Comparison of ENCODE assay signal across 2 cellular contexts in the genomic region with DNA sequence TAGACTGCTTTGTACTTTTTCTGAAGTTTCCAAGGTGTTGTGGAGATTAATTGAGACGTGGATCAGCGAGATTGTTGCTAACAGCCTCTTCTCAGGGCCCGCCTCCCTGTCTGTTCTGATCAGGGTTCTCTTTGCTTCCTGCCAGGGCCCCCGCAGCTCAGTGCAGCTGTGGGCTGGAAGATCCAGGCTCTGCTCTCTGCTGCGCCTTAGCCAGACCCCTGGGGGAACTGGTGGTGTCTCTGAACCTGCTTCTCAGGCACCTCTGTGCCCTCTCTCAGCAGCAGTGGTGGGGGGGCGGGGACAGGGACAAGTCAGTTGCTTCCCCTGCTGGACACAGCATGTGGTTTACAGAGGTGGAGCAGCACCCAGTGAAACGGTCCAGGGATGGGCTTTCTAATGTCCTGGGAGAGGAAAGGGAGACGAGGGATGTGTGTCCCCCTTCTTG.
TF ChIP-seq lines count a peak whose summit lies in the region.

No MANE protein-coding gene starts in this region.

TF ChIP-seq in SK-N-SH, 30 proteins besides CTCF, POLR2A, EP300 and RAD21 (continued from another document):
- TF ChIP-seq, protein P1, sequence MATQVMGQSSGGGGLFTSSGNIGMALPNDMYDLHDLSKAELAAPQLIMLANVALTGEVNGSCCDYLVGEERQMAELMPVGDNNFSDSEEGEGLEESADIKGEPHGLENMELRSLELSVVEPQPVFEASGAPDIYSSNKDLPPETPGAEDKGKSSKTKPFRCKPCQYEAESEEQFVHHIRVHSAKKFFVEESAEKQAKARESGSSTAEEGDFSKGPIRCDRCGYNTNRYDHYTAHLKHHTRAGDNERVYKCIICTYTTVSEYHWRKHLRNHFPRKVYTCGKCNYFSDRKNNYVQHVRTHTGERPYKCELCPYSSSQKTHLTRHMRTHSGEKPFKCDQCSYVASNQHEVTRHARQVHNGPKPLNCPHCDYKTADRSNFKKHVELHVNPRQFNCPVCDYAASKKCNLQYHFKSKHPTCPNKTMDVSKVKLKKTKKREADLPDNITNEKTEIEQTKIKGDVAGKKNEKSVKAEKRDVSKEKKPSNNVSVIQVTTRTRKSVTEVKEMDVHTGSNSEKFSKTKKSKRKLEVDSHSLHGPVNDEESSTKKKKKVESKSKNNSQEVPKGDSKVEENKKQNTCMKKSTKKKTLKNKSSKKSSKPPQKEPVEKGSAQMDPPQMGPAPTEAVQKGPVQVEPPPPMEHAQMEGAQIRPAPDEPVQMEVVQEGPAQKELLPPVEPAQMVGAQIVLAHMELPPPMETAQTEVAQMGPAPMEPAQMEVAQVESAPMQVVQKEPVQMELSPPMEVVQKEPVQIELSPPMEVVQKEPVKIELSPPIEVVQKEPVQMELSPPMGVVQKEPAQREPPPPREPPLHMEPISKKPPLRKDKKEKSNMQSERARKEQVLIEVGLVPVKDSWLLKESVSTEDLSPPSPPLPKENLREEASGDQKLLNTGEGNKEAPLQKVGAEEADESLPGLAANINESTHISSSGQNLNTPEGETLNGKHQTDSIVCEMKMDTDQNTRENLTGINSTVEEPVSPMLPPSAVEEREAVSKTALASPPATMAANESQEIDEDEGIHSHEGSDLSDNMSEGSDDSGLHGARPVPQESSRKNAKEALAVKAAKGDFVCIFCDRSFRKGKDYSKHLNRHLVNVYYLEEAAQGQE (IDR thresholded peaks at IDR 0.05; ENCODE audit: low read depth, low read length) = no peak
- TF ChIP-seq JUND (IDR thresholded peaks at IDR 0.05) = no peak
- TF ChIP-seq ELF1 (IDR thresholded peaks at IDR 0.05) = no peak
- TF ChIP-seq NRF1 (IDR thresholded peaks at IDR 0.05; ENCODE audit: low read depth, low read length) = no peak
- no peak for TF ChIP-seq TCF12 (IDR thresholded peaks at IDR 0.05)
- no peak for TF ChIP-seq RXRA (IDR thresholded peaks at IDR 0.05; ENCODE audit: borderline replicate concordance, low read depth)
- TF ChIP-seq, protein P2, sequence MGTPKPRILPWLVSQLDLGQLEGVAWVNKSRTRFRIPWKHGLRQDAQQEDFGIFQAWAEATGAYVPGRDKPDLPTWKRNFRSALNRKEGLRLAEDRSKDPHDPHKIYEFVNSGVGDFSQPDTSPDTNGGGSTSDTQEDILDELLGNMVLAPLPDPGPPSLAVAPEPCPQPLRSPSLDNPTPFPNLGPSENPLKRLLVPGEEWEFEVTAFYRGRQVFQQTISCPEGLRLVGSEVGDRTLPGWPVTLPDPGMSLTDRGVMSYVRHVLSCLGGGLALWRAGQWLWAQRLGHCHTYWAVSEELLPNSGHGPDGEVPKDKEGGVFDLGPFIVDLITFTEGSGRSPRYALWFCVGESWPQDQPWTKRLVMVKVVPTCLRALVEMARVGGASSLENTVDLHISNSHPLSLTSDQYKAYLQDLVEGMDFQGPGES (IDR thresholded peaks at IDR 0.05; ENCODE audit: low read depth, low read length) = no peak
- TF ChIP-seq GATA2 (CRISPR knock-in tag; IDR thresholded peaks at IDR 0.05) = no peak
TF ChIP-seq in SK-N-SH: peak in this region for 0.

TF ChIP-seq in SK-N-SH treated with all-trans-retinoic acid at 6 μM for 48 hours, 23 proteins besides CTCF, POLR2A, EP300 and RAD21 (continued from another document):
- TF ChIP-seq, protein P3, sequence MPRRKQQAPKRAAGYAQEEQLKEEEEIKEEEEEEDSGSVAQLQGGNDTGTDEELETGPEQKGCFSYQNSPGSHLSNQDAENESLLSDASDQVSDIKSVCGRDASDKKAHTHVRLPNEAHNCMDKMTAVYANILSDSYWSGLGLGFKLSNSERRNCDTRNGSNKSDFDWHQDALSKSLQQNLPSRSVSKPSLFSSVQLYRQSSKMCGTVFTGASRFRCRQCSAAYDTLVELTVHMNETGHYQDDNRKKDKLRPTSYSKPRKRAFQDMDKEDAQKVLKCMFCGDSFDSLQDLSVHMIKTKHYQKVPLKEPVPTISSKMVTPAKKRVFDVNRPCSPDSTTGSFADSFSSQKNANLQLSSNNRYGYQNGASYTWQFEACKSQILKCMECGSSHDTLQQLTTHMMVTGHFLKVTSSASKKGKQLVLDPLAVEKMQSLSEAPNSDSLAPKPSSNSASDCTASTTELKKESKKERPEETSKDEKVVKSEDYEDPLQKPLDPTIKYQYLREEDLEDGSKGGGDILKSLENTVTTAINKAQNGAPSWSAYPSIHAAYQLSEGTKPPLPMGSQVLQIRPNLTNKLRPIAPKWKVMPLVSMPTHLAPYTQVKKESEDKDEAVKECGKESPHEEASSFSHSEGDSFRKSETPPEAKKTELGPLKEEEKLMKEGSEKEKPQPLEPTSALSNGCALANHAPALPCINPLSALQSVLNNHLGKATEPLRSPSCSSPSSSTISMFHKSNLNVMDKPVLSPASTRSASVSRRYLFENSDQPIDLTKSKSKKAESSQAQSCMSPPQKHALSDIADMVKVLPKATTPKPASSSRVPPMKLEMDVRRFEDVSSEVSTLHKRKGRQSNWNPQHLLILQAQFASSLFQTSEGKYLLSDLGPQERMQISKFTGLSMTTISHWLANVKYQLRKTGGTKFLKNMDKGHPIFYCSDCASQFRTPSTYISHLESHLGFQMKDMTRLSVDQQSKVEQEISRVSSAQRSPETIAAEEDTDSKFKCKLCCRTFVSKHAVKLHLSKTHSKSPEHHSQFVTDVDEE (CRISPR knock-in tag; IDR thresholded peaks at IDR 0.05) = no peak
